ENCODE assay signal across 8 cellular contexts in genomic region chr7:77798394-77799077, GRCh38. TPM values are rescaled to one million over a fixed set of nuclear protein-coding genes. Genes with fewer than 3 reads are reported as not detected.
A peak's percentile ranks its signal among the peaks of the same experiment; 100 is the strongest.
DNase-seq lines count a peak whose midpoint lies in the region; ATAC-seq and TF ChIP-seq lines count a peak whose summit lies in the region.

PHTF2 (plus strand) TSS chr7:77798773.
TMEM60 (minus strand) TSS chr7:77798434; CDS start chr7:77794373, 4,061 bp downstream.

- peak within 1 kb of the TSS; percentile 81 to 97 (median 90) for H3K4me3 ChIP-seq in heart right ventricle
- peak within 1 kb of the TSS; percentile 78 to 99 (median 97) for H3K4me3 ChIP-seq in upper lobe of left lung

- H3K27ac ChIP-seq in heart right ventricle (peak within 1 kb of the TSS; percentile 75 to 92 (median 86)), upper lobe of left lung (peak within 1 kb of the TSS; percentile 78 to 95 (median 91))

- in situ Hi-C loops in GM13977 (cut with MboI; ENCODE audit: low pct_unique_long_range_greater_than_20kb, low sequenced_read_pairs, unreplicated experiment): loop anchor here (10.0 kb wide), 1 partner anchor 116 kb away; no protein-coding TSS in a partner anchor

- TF ChIP-seq POLR2A in upper lobe of left lung (IDR thresholded peaks at IDR 0.05): peak in 3 of 4 donors; percentile 51 to 84 (median 58)

- H3K27me3 ChIP-seq in heart right ventricle (no peaks in the 10 kb centered on the region), upper lobe of left lung (no peaks in the 10 kb centered on the region)

- DNase-seq in GM13977 (ENCODE audit: low spot score) (peak; percentile 93), NCI-H146 treated with DMSO at 0.1 percent for 48 hours (lab: John Stamatoyannopoulos, UW; ENCODE audit: unreplicated experiment) (peak; percentile 99), amniotic stem cell (lab: John Stamatoyannopoulos, UW) (peak; percentile 99), heart right ventricle (peak; percentile 98 to 99), posterior cingulate gyrus (peak; percentile 97 to 100 (median 99)), upper lobe of left lung (peak; percentile 99)

- intact Hi-C loops in T-helper 1 cell treated with Interleukin-12 subunit alpha and Interleukin-12 subunit beta and Interleukin-4 antibody, amounts not matched to agents 30 ng/mL and 1 ng/mL, for 36 hours (cut with micrococcal nuclease): loop anchor here (1.0 to 5.0 kb wide), 12 partner anchors 36 to 1480 kb away; partner anchors contain the start of genes CCDC146, GSAP, RSBN1L and YWHAG
- intact Hi-C loops in heart right ventricle (cut with DNase I) (loop anchor here in 2 of 10 donors (10.0 kb wide), 2 partner anchors 106 to 136 kb away; no protein-coding TSS in a partner anchor), posterior cingulate gyrus (cut with DNase I) (loop anchor here (5.0 to 10.0 kb wide), 3 partner anchors 101 to 261 kb away; partner anchors contain the start of genes PTPN12 and RSBN1L)

- TF ChIP-seq CTCF in GM13977 (IDR thresholded peaks at IDR 0.05; ENCODE audit: extremely low read depth, insufficient read depth, missing control alignments) (peak; percentile 37), heart right ventricle (IDR thresholded peaks at IDR 0.05) (peak; percentile 27 to 68 (median 42)), upper lobe of left lung (IDR thresholded peaks at IDR 0.05) (peak in 5 of 6 experiments; percentile 28 to 71 (median 62))

- H3K4me1 ChIP-seq in heart right ventricle (peaks cover 7 to 67% (median 38%) of the 10 kb centered on the region in 9 donors), upper lobe of left lung (peaks cover 21 to 52% (median 27%) of the 10 kb centered on the region in 4 donors)

- H3K36me3 ChIP-seq in heart right ventricle: peaks cover 0 to 24% (median 0%) of the 10 kb centered on the region in 9 donors
- H3K36me3 ChIP-seq in upper lobe of left lung: peaks cover 0 to 6% (median 0%) of the 10 kb centered on the region in 4 donors

- TF ChIP-seq EP300 in upper lobe of left lung (IDR thresholded peaks at IDR 0.05): peak in 1 of 4 donors; percentile 11

- WGBS in heart right ventricle, 2 donors: 0% methylated on average over 61 of the region's 61 CpGs
- WGBS in upper lobe of left lung, 2 donors: 1% methylated on average over 29 to 56 of the region's 61 CpGs

- ATAC-seq in HG02884 (IDR thresholded peaks at IDR 0.05; ENCODE audit: unreplicated experiment) (peak; percentile 87), heart right ventricle (peak; percentile 95 to 99 (median 98)), upper lobe of left lung (ENCODE audit: low FRiP score in 2 of 2) (peak; percentile 97 to 99)

- H3K9me3 ChIP-seq in heart right ventricle (no peaks in the 10 kb centered on the region), upper lobe of left lung (no peaks in the 10 kb centered on the region)

RNA-seq across cellular contexts. Expression of gene PHTF2, which starts in this region (rescaled TPM):
- total RNA-seq in T-helper 1 cell treated with Interleukin-12 subunit alpha and Interleukin-12 subunit beta and Interleukin-4 antibody, amounts not matched to agents 30 ng/mL and 1 ng/mL, for 36 hours: 34.7 and 36.1 TPM in 2 replicates
- total RNA-seq in heart right ventricle: 10 to 100 TPM; 13.6 to 29.1 (median 25.6) TPM
- 10 to 100 TPM; 12.8 to 13.5 TPM for polyA plus RNA-seq in heart right ventricle
- 10 to 100 TPM in 5 of 6 donors, 1 to 10 TPM in 1; 7.0 to 25.2 (median 14.7) TPM for total RNA-seq in upper lobe of left lung

RNA-seq across cellular contexts. Expression of gene TMEM60, which starts in this region (rescaled TPM):
- total RNA-seq in T-helper 1 cell treated with Interleukin-12 subunit alpha and Interleukin-12 subunit beta and Interleukin-4 antibody, amounts not matched to agents 30 ng/mL and 1 ng/mL, for 36 hours: 13.1 and 15.3 TPM in 2 replicates
- total RNA-seq in heart right ventricle (1 to 10 TPM; 4.7 to 9.9 (median 7.1) TPM), upper lobe of left lung (10 to 100 TPM in 4 of 6 donors, 1 to 10 TPM in 1, not detected in 1; 8.7 to 19.7 (median 19.1) TPM)
- polyA plus RNA-seq in heart right ventricle: 10 to 100 TPM; 13.6 to 15.6 TPM

Comparison
In these comparisons a context has a peak if more than half of its experiments do, and no peak if none do; other contexts are left out.
1. Peak in every context shown above with its lines: DNase-seq, ATAC-seq, H3K4me3 ChIP-seq and H3K27ac ChIP-seq.